ENCODE assay signal across 8 cellular contexts in genomic region chr10:69061305-69062161, GRCh38. TPM values are rescaled to one million over a fixed set of nuclear protein-coding genes. Genes with fewer than 3 reads are reported as not detected.
DNase-seq lines count a peak whose midpoint lies in the region; ATAC-seq, FAIRE-seq and TF ChIP-seq lines count a peak whose summit lies in the region.

No MANE protein-coding gene starts in this region.

- H3K4me3 ChIP-seq in BJ (ENCODE audit: low read depth, low read length): no peak overlapping the region

- POLR2A ChIA-PET in BJ (lab: Charles Lee): no interaction called here
- POLR2A ChIA-PET in naive thymus-derived CD8-positive, alpha-beta T cell (lab: Charles Lee): interaction anchor here (1.0 kb wide), 1 partner anchor 27 kb away, joined by 3 read pairs; the partner anchor contains the start of gene SRGN

- FAIRE-seq in GM19239 (lab: Jason Lieb, UNC): peak; percentile 95

- H3K27ac Mint-ChIP-seq in naive thymus-derived CD8-positive, alpha-beta T cell: peak overlapping the region; percentile 49 to 96 (median 88)

- H3K36me3 Mint-ChIP-seq in naive thymus-derived CD8-positive, alpha-beta T cell: no peaks in the 10 kb centered on the region

- ATAC-seq in naive thymus-derived CD8-positive, alpha-beta T cell: peak; percentile 94 to 98

- H3K4me3 Mint-ChIP-seq in naive thymus-derived CD8-positive, alpha-beta T cell: peak overlapping the region; percentile 70 to 90 (median 86)

- CTCF ChIA-PET in BJ (lab: Yijun Ruan, JAX): interaction anchor here (1.0 kb wide), 1 partner anchor 31 kb away, joined by 4 read pairs; no protein-coding TSS in a partner anchor

- DNase-seq in BJ (ENCODE audit: low read depth): peak; percentile 78
- no peak for DNase-seq in GM19239 (ENCODE audit: insufficient read length, low spot score)
- DNase-seq in HuH-7 (ENCODE audit: low spot score): peak; percentile 23
- DNase-seq in activated CD4-positive, CD25-positive, alpha-beta regulatory T cell treated with anti-CD3 and anti-CD28 coated beads, Interleukin-2, amount 50 U/mL, for 72 hours: peak; percentile 44
- peak; percentile 45 to 64 for DNase-seq in erythroblast (lab: John Stamatoyannopoulos, UW)
- peak in 9 of 10 donors; percentile 1 to 67 (median 35) for DNase-seq in naive thymus-derived CD8-positive, alpha-beta T cell
- no peak for DNase-seq in G401 (ENCODE audit: low spot score)
- no peak for DNase-seq in HUDEP-2 (lab: John Stamatoyannopoulos, UW; ENCODE audit: unreplicated experiment in 76 of 76)

- peaks cover 13 to 58% (median 32%) of the 10 kb centered on the region in 4 donors for H3K4me1 Mint-ChIP-seq in naive thymus-derived CD8-positive, alpha-beta T cell

- H3K27me3 Mint-ChIP-seq in naive thymus-derived CD8-positive, alpha-beta T cell: no peaks in the 10 kb centered on the region

- no peak for TF ChIP-seq CTCF in BJ (IDR thresholded peaks at IDR 0.05; ENCODE audit: insufficient read depth, low read depth, low read length)

- no peaks in the 10 kb centered on the region for H3K27me3 ChIP-seq in BJ (ENCODE audit: control insufficient read depth, insufficient read depth, low read length)

- no peaks in the 10 kb centered on the region for H3K9me3 Mint-ChIP-seq in naive thymus-derived CD8-positive, alpha-beta T cell

- TF ChIP-seq POLR2A in erythroblast (IDR thresholded peaks at IDR 0.05; ENCODE audit: low read length): peak; percentile 33

- H3K36me3 ChIP-seq in BJ (ENCODE audit: control insufficient read depth, insufficient read depth, low read length): no peaks in the 10 kb centered on the region

- in situ Hi-C loops in G401 (cut with HindIII; ENCODE audit: low sequenced_read_pairs): no loop called here

RNA-seq across cellular contexts. Expression of gene SRGN, which starts 26.4 kb away (rescaled TPM):
- 83.5 and 127 TPM in 2 replicates for polyA plus RNA-seq in BJ (2011; rRNA removed)
- polyA minus RNA-seq in BJ (2011; rRNA and poly(A)+ RNA removed): 32.8 and 48.5 TPM in 2 replicates
- 10 to 100 TPM; 70.7 to 74.4 TPM for total RNA-seq in naive thymus-derived CD8-positive, alpha-beta T cell
- 100 to 1,000 TPM in 2 of 3 donors, 10 to 100 TPM in 1; 80.3 to 301 (median 110) TPM for polyA plus RNA-seq in naive thymus-derived CD8-positive, alpha-beta T cell
- total RNA-seq in G401 (2014; rRNA removed; shearing (Covaris generic)): 0.34 and 0.43 TPM in 2 replicates

Comparison
In these comparisons a context has a peak if more than half of its experiments do, and no peak if none do; other contexts are left out.
1. DNase-seq: peak in BJ (single experiment), HuH-7 (single experiment), activated CD4-positive, CD25-positive, alpha-beta regulatory T cell treated with anti-CD3 and anti-CD28 coated beads, Interleukin-2, amount 50 U/mL, for 72 hours (single experiment), erythroblast (2 of 2) and naive thymus-derived CD8-positive, alpha-beta T cell (9 of 10); none in GM19239 (single experiment), G401 (single experiment) and HUDEP-2 (0 of 76).
2. RNA of gene SRGN, which starts 26.4 kb away (total RNA-seq): 70.7 to 74.4 TPM in naive thymus-derived CD8-positive, alpha-beta T cell; 0.34 to 0.43 TPM in G401; every median in the first group is over 10 times any median in the second.